In genomic region chrX:19924285-19924684, GRCh38 we compare ENCODE assay signal across 17 cellular contexts. TPM values are rescaled to one million over a fixed set of nuclear protein-coding genes. Genes with fewer than 3 reads are reported as not detected.
DNase-seq lines count a peak whose midpoint lies in the region; ATAC-seq and TF ChIP-seq lines count a peak whose summit lies in the region.
"Had no signal": no experiment of that assay in that cellular context is flagged by ENCODE, and none has a peak within 500 bp of the region (broad histone marks: within the 10 kb centered on the region; RNA-seq: fewer than 3 reads in every experiment).

No MANE protein-coding gene starts in this region.

- no peaks in the 10 kb centered on the region for H3K9me2 ChIP-seq in MM.1S (replicated peaks; ENCODE audit: insufficient read depth, low read length)

- intact Hi-C loops in CD8-positive, alpha-beta T cell (cut with DNase I, micrococcal nuclease) = no loop called here

- no peak overlapping the region for H3K9ac ChIP-seq in MM.1S (ENCODE audit: low read length)

- H3K4me3 ChIP-seq in CD8-positive, alpha-beta T cell (ENCODE audit: low read depth, low read length) = no peak overlapping the region
- H3K4me3 ChIP-seq in MM.1S (ENCODE audit: low read length) = no peak overlapping the region
- H3K4me3 ChIP-seq: cardiac muscle cell, hepatocyte had no signal

- peak overlapping the region; percentile 74 for H3K27ac Mint-ChIP-seq in CD8-positive, alpha-beta T cell
- peak overlapping the region; percentile 67; the same call in 1 of the 2 replicates for H3K27ac Mint-ChIP-seq in WTC11
- no peak overlapping the region for H3K27ac Mint-ChIP-seq in stimulated activated naive CD8-positive, alpha-beta T cell treated with anti-CD3 and anti-CD28 coated beads, Interleukin-15, amount 100 ng/mL, for 72 hours
- H3K27ac Mint-ChIP-seq: activated naive CD4-positive, alpha-beta T cell treated with anti-CD3 and anti-CD28 coated beads, Interleukin-2, amount 50 U/mL, for 72 hours; activated T-cell treated with anti-CD3 and anti-CD28 coated beads, Interleukin-2, amount 50 U/mL, for 24 hours had no signal

- no peaks in the 10 kb centered on the region for H3K4me1 ChIP-seq in CD8-positive, alpha-beta T cell (ENCODE audit: insufficient read depth, low read length)
- H3K4me1 ChIP-seq in MM.1S (ENCODE audit: low read length) = peaks cover 36% of the 10 kb centered on the region

- peak overlapping the region; percentile 54 for H3K4me2 ChIP-seq in MM.1S (ENCODE audit: low read depth, low read length)
- H3K4me2 ChIP-seq: hepatocyte had no signal

- no peak for ATAC-seq in CD8-positive, alpha-beta T cell
- ATAC-seq in WTC11 = no peak
- no peak for ATAC-seq in stimulated activated naive CD8-positive, alpha-beta T cell treated with anti-CD3 and anti-CD28 coated beads, Interleukin-15, amount 100 ng/mL, for 72 hours
- ATAC-seq: activated naive CD4-positive, alpha-beta T cell treated with anti-CD3 and anti-CD28 coated beads, Interleukin-2, amount 50 U/mL, for 72 hours had no signal

- no peaks in the 10 kb centered on the region for H4K20me1 ChIP-seq in MM.1S (ENCODE audit: insufficient read depth, low read length)

- POLR2A ChIA-PET in CD8-positive, alpha-beta T cell (lab: Charles Lee) = no interaction called here
- POLR2A ChIA-PET in WTC11 (lab: Charles Lee) (interaction anchor here (0.6 kb wide), 1 partner anchor 284 kb away, joined by 3 read pairs; no protein-coding TSS in a partner anchor), GM10248 (lab: Yijun Ruan, JAX) (no interaction called here)

- no peak overlapping the region for H2AFZ ChIP-seq in MM.1S (ENCODE audit: low read length)
- H2AFZ ChIP-seq: hepatocyte had no signal

- no peak overlapping the region for H3K27ac ChIP-seq in CD8-positive, alpha-beta T cell (ENCODE audit: low read depth, low read length)
- H3K27ac ChIP-seq in MM.1S (ENCODE audit: low read length) (peak overlapping the region; percentile 62; the same call in 1 of the 2 replicates), caudate nucleus (ENCODE audit: low read depth, low read length) (no peak overlapping the region)
- H3K27ac ChIP-seq: cardiac muscle cell, hepatocyte had no signal

- DNase-seq in CD8-positive, alpha-beta T cell = no peak
- DNase-seq in MM.1S (peak; percentile 76), WTC11 (ENCODE audit: low spot score) (no peak), medulla oblongata (ENCODE audit: extremely low spot score) (peak; percentile 60), GM10248 (ENCODE audit: extremely low spot score) (no peak), T-helper 9 cell (no peak), caudate nucleus (lab: John Stamatoyannopoulos, UW) (no peak)
- no peak for DNase-seq in stimulated activated naive CD8-positive, alpha-beta T cell treated with anti-CD3 and anti-CD28 coated beads, Interleukin-15, amount 100 ng/mL, for 72 hours
- DNase-seq: activated T-cell treated with anti-CD3 and anti-CD28 coated beads, Interleukin-2, amount 50 U/mL, for 24 hours; effector CD4-positive, alpha-beta T cell; NCI-H1417; NCI-H2171 treated with DMSO at 0.1 percent for 48 hours; Right ventricle myocardium superior; stimulated activated CD4-positive, alpha-beta T cell treated with anti-CD3 and anti-CD28 coated beads, Interleukin-4, amount 100 ng/mL, for 4 hours had no signal

- H3K27me3 ChIP-seq in CD8-positive, alpha-beta T cell (ENCODE audit: insufficient read depth, low read length) = no peaks in the 10 kb centered on the region
- no peaks in the 10 kb centered on the region for H3K27me3 ChIP-seq in MM.1S (replicated peaks; ENCODE audit: insufficient read depth, low read length)
- H3K27me3 ChIP-seq: cardiac muscle cell, hepatocyte had no signal

- H3K9me3 ChIP-seq in CD8-positive, alpha-beta T cell (ENCODE audit: low read length) = no peaks in the 10 kb centered on the region
- H3K9me3 ChIP-seq in MM.1S (replicated peaks; ENCODE audit: insufficient read depth, low read length) = no peaks in the 10 kb centered on the region

- H3K79me2 ChIP-seq in MM.1S (ENCODE audit: low read length) = no peaks in the 10 kb centered on the region
- H3K79me2 ChIP-seq: hepatocyte had no signal

- CTCF ChIA-PET in CD8-positive, alpha-beta T cell (lab: Charles Lee) = interaction anchor here (2.1 kb wide), 1 partner anchor 19 kb away, joined by 5 read pairs; no protein-coding TSS in a partner anchor
- CTCF ChIA-PET in WTC11 (lab: Charles Lee) (no interaction called here), GM10248 (lab: Yijun Ruan, JAX) (interaction anchor here (1.0 kb wide), 1 partner anchor 9 kb away, joined by 3 read pairs; no protein-coding TSS in a partner anchor)

- H3K36me3 Mint-ChIP-seq in CD8-positive, alpha-beta T cell = peaks cover 36% of the 10 kb centered on the region
- peaks cover 3% of the 10 kb centered on the region for H3K36me3 Mint-ChIP-seq in WTC11
- H3K36me3 Mint-ChIP-seq: activated naive CD4-positive, alpha-beta T cell treated with anti-CD3 and anti-CD28 coated beads, Interleukin-2, amount 50 U/mL, for 72 hours had no signal

- H3K4me3 Mint-ChIP-seq in CD8-positive, alpha-beta T cell = no peak overlapping the region
- no peak overlapping the region for H3K4me3 Mint-ChIP-seq in WTC11
- H3K4me3 Mint-ChIP-seq in stimulated activated naive CD8-positive, alpha-beta T cell treated with anti-CD3 and anti-CD28 coated beads, Interleukin-15, amount 100 ng/mL, for 72 hours = no peak overlapping the region
- H3K4me3 Mint-ChIP-seq: activated T-cell treated with anti-CD3 and anti-CD28 coated beads, Interleukin-2, amount 50 U/mL, for 24 hours had no signal

- TF ChIP-seq CTCF in CD8-positive, alpha-beta T cell (IDR thresholded peaks at IDR 0.05) = no peak
- TF ChIP-seq CTCF in MM.1S (IDR thresholded peaks at IDR 0.05; ENCODE audit: low read length) (no peak), WTC11 (IDR thresholded peaks at IDR 0.05) (no peak), GM10248 (IDR thresholded peaks at IDR 0.05; ENCODE audit: control extremely low read depth, extremely low read depth, low read depth, missing control alignments) (no peak)

- H3K36me3 ChIP-seq in CD8-positive, alpha-beta T cell (ENCODE audit: insufficient read depth, low read length) = no peaks in the 10 kb centered on the region
- H3K36me3 ChIP-seq in MM.1S (replicated peaks; ENCODE audit: insufficient read depth, low read length) = no peaks in the 10 kb centered on the region
- H3K36me3 ChIP-seq: cardiac muscle cell had no signal

- H3K4me1 Mint-ChIP-seq in CD8-positive, alpha-beta T cell (ENCODE audit: low read depth) = no peaks in the 10 kb centered on the region
- 0 out of 2 replicates have a peak, but pooled peaks cover 5% of the 10 kb centered on the region for H3K4me1 Mint-ChIP-seq in WTC11
- H3K4me1 Mint-ChIP-seq in stimulated activated naive CD8-positive, alpha-beta T cell treated with anti-CD3 and anti-CD28 coated beads, Interleukin-15, amount 100 ng/mL, for 72 hours = peaks cover 4% of the 10 kb centered on the region

- H3K27me3 Mint-ChIP-seq in CD8-positive, alpha-beta T cell (ENCODE audit: low read depth) = no peaks in the 10 kb centered on the region
- no peaks in the 10 kb centered on the region for H3K27me3 Mint-ChIP-seq in WTC11 (ENCODE audit: low read depth)
- no peaks in the 10 kb centered on the region for H3K27me3 Mint-ChIP-seq in stimulated activated naive CD8-positive, alpha-beta T cell treated with anti-CD3 and anti-CD28 coated beads, Interleukin-15, amount 100 ng/mL, for 72 hours

- H3K9me3 Mint-ChIP-seq in CD8-positive, alpha-beta T cell = no peaks in the 10 kb centered on the region
- no peaks in the 10 kb centered on the region for H3K9me3 Mint-ChIP-seq in WTC11
- no peaks in the 10 kb centered on the region for H3K9me3 Mint-ChIP-seq in stimulated activated naive CD8-positive, alpha-beta T cell treated with anti-CD3 and anti-CD28 coated beads, Interleukin-15, amount 100 ng/mL, for 72 hours
- H3K9me3 Mint-ChIP-seq: activated naive CD4-positive, alpha-beta T cell treated with anti-CD3 and anti-CD28 coated beads, Interleukin-2, amount 50 U/mL, for 72 hours; activated T-cell treated with anti-CD3 and anti-CD28 coated beads, Interleukin-2, amount 50 U/mL, for 24 hours had no signal

- H3F3A ChIP-seq in MM.1S (ENCODE audit: insufficient read depth, low read length) = peaks cover 13% of the 10 kb centered on the region; the same call in 1 of the 2 replicates

TF ChIP-seq in WTC11, 78 proteins besides CTCF, POLR2A, EP300 and RAD21 (continues in another document):
- TF ChIP-seq ZNF512 (CRISPR knock-in tag; IDR thresholded peaks at IDR 0.05; ENCODE audit: borderline replicate concordance) = no peak
- TF ChIP-seq OVOL2 (CRISPR knock-in tag; IDR thresholded peaks at IDR 0.05; ENCODE audit: borderline replicate concordance) = no peak

RNA-seq across cellular contexts. Expression of gene SH3KBP1, which starts 36.9 kb away (rescaled TPM):
- total RNA-seq in CD8-positive, alpha-beta T cell = 10 to 100 TPM; 53.5 to 60.6 TPM
- 15.9 to 18.6 TPM (median 18.3 TPM) in 3 replicates for total RNA-seq in WTC11 (2021)

Comparison
In these comparisons a context has a peak if more than half of its experiments do, and no peak if none do; other contexts are left out.
1. DNase-seq: peak in MM.1S (single experiment) and medulla oblongata (single experiment); none in CD8-positive, alpha-beta T cell (0 of 7), WTC11 (single experiment), GM10248 (single experiment), stimulated activated naive CD8-positive, alpha-beta T cell treated with anti-CD3 and anti-CD28 coated beads, Interleukin-15, amount 100 ng/mL, for 72 hours (0 of 2), T-helper 9 cell (single experiment) and caudate nucleus (0 of 61).
2. H3K27ac Mint-ChIP-seq: peak in CD8-positive, alpha-beta T cell (single experiment) and WTC11 (single experiment); none in stimulated activated naive CD8-positive, alpha-beta T cell treated with anti-CD3 and anti-CD28 coated beads, Interleukin-15, amount 100 ng/mL, for 72 hours (0 of 2).